12 cellular contexts compared by ENCODE assay signal in genomic region chr9:110996436-110997224, GRCh38. TPM values are rescaled to one million over a fixed set of nuclear protein-coding genes. Genes with fewer than 3 reads are reported as not detected.
A peak's percentile ranks its signal among the peaks of the same experiment; 100 is the strongest.
DNase-seq lines count a peak whose midpoint lies in the region; ATAC-seq and TF ChIP-seq lines count a peak whose summit lies in the region.
"Had no signal": no experiment of that assay in that cellular context is flagged by ENCODE, and none has a peak within 500 bp of the region (broad histone marks: within the 10 kb centered on the region; RNA-seq: fewer than 3 reads in every experiment).

No MANE protein-coding gene starts in this region.

- peak overlapping the region; percentile 63 for H3K27ac ChIP-seq in caudate nucleus (ENCODE audit: low read depth, low read length)
- peak overlapping the region; percentile 34 to 94 (median 74) for H3K27ac ChIP-seq in tibial nerve

- DNase-seq in H4 (ENCODE audit: low spot score) (peak; percentile 45), caudate nucleus (lab: John Stamatoyannopoulos, UW) (no peak), lower leg skin (ENCODE audit: low spot score in 2 of 2) (peak; percentile 70 to 91), tibial nerve (ENCODE audit: low spot score in 2 of 2) (peak; percentile 56 to 85), SW480 (ENCODE audit: low spot score) (no peak), foreskin melanocyte (no peak)
- no peak for DNase-seq in activated CD8-positive, alpha-beta memory T cell treated with anti-CD3 and anti-CD28 coated beads for 24 hours
- DNase-seq: activated naive CD4-positive, alpha-beta T cell treated with anti-CD3 and anti-CD28 coated beads for 36 hours; DMS53; NCI-H345; SHP77 treated with DMSO at 0.1 percent for 48 hours had no signal

- intact Hi-C loops in lower leg skin (cut with DNase I; ENCODE audit: low total_unique reads): no loop called here

- 63 to 66% methylated on average over 9 of the region's 9 CpGs for WGBS in lower leg skin, 2 donors
- 53 to 54% methylated on average over 9 of the region's 9 CpGs for WGBS in tibial nerve, 2 donors

- no peaks in the 10 kb centered on the region for H3K9me3 ChIP-seq in tibial nerve

- TF ChIP-seq POLR2A in lower leg skin (IDR thresholded peaks at IDR 0.05) (no peak), tibial nerve (IDR thresholded peaks at IDR 0.05) (no peak)

- TF ChIP-seq EP300 in tibial nerve (IDR thresholded peaks at IDR 0.05): peak in 1 of 2 donors; percentile 83

- TF ChIP-seq CTCF in lower leg skin (IDR thresholded peaks at IDR 0.05) (no peak), tibial nerve (IDR thresholded peaks at IDR 0.05) (no peak)

- ATAC-seq in GM21390 (IDR thresholded peaks at IDR 0.05; ENCODE audit: unreplicated experiment): no peak

- no peak overlapping the region for H3K4me3 ChIP-seq in lower leg skin (ENCODE audit: low read depth, poor library complexity, severe bottlenecking)
- H3K4me3 ChIP-seq in tibial nerve: no peak overlapping the region

- no peaks in the 10 kb centered on the region for H3K36me3 ChIP-seq in tibial nerve

- H3K27me3 ChIP-seq in tibial nerve: no peaks in the 10 kb centered on the region

- peaks cover 0 to 100% (median 64%) of the 10 kb centered on the region in 4 donors for H3K4me1 ChIP-seq in tibial nerve

RNA-seq across cellular contexts. Expression of gene LPAR1, which starts 41.6 kb away (rescaled TPM):
- 6.8 and 11.5 TPM in 2 replicates for total RNA-seq in H4 (2014; rRNA removed; shearing (Covaris generic))
- total RNA-seq in lower leg skin (10 to 100 TPM; 21.9 to 55.0 (median 25.9) TPM), tibial nerve (100 to 1,000 TPM; 156 to 238 (median 199) TPM)
- total RNA-seq: activated naive CD4-positive, alpha-beta T cell treated with anti-CD3 and anti-CD28 coated beads for 36 hours had no signal

Comparison
In these comparisons a context has a peak if more than half of its experiments do, and no peak if none do; other contexts are left out.
1. DNase-seq: peak in H4 (single experiment), lower leg skin (2 of 2) and tibial nerve (2 of 2); none in caudate nucleus (0 of 61), SW480 (single experiment), foreskin melanocyte (single experiment) and activated CD8-positive, alpha-beta memory T cell treated with anti-CD3 and anti-CD28 coated beads for 24 hours (single experiment).